Comparison of ENCODE assay signal across 1 cellular context in the genomic region with DNA sequence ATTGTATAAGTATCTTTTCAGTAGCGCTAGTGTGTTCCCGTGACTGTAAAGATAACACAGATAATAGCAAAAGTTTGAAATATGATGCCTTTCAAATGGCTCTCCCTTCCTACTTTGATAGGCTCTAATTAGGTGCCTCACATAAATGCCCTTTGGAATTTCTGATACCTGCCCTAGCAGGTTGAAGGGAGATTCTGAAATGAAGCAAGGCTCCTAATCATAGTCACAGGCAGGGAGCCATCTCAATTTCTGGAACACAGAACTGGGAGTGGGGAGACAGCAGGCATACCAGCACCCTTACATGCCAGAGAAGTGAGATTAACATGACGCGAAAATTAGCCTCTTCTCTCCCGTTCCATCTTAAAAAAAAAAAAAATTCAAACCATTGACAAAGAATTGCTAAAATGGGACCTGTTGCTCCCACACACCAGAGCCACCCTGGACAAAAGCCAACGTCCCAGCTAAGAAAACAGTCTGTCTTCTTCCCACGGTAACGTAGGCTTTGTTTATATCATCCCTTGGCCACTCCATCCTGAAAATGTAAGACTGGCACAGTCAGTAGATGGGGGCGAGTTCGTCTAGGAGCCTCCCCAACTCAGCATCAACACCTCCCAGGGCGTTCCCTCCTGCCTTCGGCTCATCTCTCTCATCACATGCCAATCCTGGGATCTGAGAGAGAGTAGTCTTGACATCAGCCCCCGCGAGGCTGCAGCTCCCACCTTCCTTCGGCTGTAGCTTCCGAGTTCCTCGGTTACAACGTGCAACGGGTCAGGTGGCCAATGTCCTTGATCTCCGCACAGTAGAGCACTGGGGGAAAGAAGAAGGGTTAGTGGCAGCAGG.
TF ChIP-seq lines count a peak whose summit lies in the region.

No MANE protein-coding gene starts in this region.

TF ChIP-seq in HepG2, 621 proteins besides CTCF, POLR2A, EP300 and RAD21 (continued from another document):
- TF ChIP-seq, protein P1, sequence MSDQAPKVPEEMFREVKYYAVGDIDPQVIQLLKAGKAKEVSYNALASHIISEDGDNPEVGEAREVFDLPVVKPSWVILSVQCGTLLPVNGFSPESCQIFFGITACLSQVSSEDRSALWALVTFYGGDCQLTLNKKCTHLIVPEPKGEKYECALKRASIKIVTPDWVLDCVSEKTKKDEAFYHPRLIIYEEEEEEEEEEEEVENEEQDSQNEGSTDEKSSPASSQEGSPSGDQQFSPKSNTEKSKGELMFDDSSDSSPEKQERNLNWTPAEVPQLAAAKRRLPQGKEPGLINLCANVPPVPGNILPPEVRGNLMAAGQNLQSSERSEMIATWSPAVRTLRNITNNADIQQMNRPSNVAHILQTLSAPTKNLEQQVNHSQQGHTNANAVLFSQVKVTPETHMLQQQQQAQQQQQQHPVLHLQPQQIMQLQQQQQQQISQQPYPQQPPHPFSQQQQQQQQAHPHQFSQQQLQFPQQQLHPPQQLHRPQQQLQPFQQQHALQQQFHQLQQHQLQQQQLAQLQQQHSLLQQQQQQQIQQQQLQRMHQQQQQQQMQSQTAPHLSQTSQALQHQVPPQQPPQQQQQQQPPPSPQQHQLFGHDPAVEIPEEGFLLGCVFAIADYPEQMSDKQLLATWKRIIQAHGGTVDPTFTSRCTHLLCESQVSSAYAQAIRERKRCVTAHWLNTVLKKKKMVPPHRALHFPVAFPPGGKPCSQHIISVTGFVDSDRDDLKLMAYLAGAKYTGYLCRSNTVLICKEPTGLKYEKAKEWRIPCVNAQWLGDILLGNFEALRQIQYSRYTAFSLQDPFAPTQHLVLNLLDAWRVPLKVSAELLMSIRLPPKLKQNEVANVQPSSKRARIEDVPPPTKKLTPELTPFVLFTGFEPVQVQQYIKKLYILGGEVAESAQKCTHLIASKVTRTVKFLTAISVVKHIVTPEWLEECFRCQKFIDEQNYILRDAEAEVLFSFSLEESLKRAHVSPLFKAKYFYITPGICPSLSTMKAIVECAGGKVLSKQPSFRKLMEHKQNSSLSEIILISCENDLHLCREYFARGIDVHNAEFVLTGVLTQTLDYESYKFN (CRISPR knock-in tag; conservative IDR thresholded peaks at IDR 0.05), result no peak
- TF ChIP-seq, protein P2, sequence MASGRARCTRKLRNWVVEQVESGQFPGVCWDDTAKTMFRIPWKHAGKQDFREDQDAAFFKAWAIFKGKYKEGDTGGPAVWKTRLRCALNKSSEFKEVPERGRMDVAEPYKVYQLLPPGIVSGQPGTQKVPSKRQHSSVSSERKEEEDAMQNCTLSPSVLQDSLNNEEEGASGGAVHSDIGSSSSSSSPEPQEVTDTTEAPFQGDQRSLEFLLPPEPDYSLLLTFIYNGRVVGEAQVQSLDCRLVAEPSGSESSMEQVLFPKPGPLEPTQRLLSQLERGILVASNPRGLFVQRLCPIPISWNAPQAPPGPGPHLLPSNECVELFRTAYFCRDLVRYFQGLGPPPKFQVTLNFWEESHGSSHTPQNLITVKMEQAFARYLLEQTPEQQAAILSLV (CRISPR knock-in tag; IDR thresholded peaks at IDR 0.05; ENCODE audit: borderline replicate concordance), result no peak
- TF ChIP-seq, protein P3, sequence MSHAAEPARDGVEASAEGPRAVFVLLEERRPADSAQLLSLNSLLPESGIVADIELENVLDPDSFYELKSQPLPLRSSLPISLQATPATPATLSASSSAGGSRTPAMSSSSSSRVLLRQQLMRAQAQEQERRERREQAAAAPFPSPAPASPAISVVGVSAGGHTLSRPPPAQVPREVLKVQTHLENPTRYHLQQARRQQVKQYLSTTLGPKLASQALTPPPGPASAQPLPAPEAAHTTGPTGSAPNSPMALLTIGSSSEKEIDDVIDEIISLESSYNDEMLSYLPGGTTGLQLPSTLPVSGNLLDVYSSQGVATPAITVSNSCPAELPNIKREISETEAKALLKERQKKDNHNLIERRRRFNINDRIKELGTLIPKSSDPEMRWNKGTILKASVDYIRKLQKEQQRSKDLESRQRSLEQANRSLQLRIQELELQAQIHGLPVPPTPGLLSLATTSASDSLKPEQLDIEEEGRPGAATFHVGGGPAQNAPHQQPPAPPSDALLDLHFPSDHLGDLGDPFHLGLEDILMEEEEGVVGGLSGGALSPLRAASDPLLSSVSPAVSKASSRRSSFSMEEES (CRISPR knock-in tag; IDR thresholded peaks at IDR 0.05), result no peak
- TF ChIP-seq SIX4 (CRISPR knock-in tag; IDR thresholded peaks at IDR 0.05), result no peak
- peak; percentile 40; the same call in 1 of the 2 replicates for TF ChIP-seq REL (CRISPR knock-in tag; conservative IDR thresholded peaks at IDR 0.05)
- TF ChIP-seq, protein P4, sequence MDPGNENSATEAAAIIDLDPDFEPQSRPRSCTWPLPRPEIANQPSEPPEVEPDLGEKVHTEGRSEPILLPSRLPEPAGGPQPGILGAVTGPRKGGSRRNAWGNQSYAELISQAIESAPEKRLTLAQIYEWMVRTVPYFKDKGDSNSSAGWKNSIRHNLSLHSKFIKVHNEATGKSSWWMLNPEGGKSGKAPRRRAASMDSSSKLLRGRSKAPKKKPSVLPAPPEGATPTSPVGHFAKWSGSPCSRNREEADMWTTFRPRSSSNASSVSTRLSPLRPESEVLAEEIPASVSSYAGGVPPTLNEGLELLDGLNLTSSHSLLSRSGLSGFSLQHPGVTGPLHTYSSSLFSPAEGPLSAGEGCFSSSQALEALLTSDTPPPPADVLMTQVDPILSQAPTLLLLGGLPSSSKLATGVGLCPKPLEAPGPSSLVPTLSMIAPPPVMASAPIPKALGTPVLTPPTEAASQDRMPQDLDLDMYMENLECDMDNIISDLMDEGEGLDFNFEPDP (CRISPR knock-in tag; conservative IDR thresholded peaks at IDR 0.05), result no peak
- TF ChIP-seq RORA (CRISPR knock-in tag; IDR thresholded peaks at IDR 0.05), result no peak
- TF ChIP-seq, protein P5, sequence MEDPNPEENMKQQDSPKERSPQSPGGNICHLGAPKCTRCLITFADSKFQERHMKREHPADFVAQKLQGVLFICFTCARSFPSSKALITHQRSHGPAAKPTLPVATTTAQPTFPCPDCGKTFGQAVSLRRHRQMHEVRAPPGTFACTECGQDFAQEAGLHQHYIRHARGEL (CRISPR knock-in tag; IDR thresholded peaks at IDR 0.05), result 0 out of 2 replicates have a peak, but pooled peaks have one; percentile 15
- no peak for TF ChIP-seq ETV6 (CRISPR knock-in tag; conservative IDR thresholded peaks at IDR 0.05)
- TF ChIP-seq PAWR (CRISPR knock-in tag; IDR thresholded peaks at IDR 0.05; ENCODE audit: borderline replicate concordance), result no peak
- 0 out of 2 replicates have a peak, but pooled peaks have one; percentile 4 for TF ChIP-seq ZNF841 (CRISPR knock-in tag; IDR thresholded peaks at IDR 0.05; ENCODE audit: borderline replicate concordance)
- TF ChIP-seq FOXK1 (CRISPR knock-in tag; IDR thresholded peaks at IDR 0.05; ENCODE audit: borderline replicate concordance, low read depth), result no peak
- no peak for TF ChIP-seq DMAP1 (CRISPR knock-in tag; IDR thresholded peaks at IDR 0.05)
TF ChIP-seq in HepG2: peak in this region for 13.
